In genomic region chr11:26777276-26777939, GRCh38 we compare ENCODE assay signal across 21 cellular contexts. TPM values are rescaled to one million over a fixed set of nuclear protein-coding genes. Genes with fewer than 3 reads are reported as not detected.
A peak's percentile ranks its signal among the peaks of the same experiment; 100 is the strongest.
DNase-seq lines count a peak whose midpoint lies in the region; ATAC-seq and TF ChIP-seq lines count a peak whose summit lies in the region.
"Had no signal": no experiment of that assay in that cellular context is flagged by ENCODE, and none has a peak within 500 bp of the region (broad histone marks: within the 10 kb centered on the region; RNA-seq: fewer than 3 reads in every experiment).

No MANE protein-coding gene starts in this region.

- peak overlapping the region; percentile 64 for H3K9ac ChIP-seq in adipocyte (ENCODE audit: low read length)
- H3K9ac ChIP-seq in PC-3 (ENCODE audit: low read length): no peak overlapping the region

- H3K9me3 ChIP-seq in MG63 (no peaks in the 10 kb centered on the region), adipocyte (ENCODE audit: control insufficient read depth, low read length) (no peaks in the 10 kb centered on the region), PC-3 (ENCODE audit: low read length) (no peaks in the 10 kb centered on the region)
- H3K9me3 ChIP-seq: BE2C, HAP-1, SJSA1, vagina had no signal

- H3K4me1 ChIP-seq in adipocyte (ENCODE audit: control insufficient read depth, insufficient read depth, low read length): peaks cover 32% of the 10 kb centered on the region
- no peaks in the 10 kb centered on the region for H3K4me1 ChIP-seq in PC-3 (ENCODE audit: insufficient read depth, low read length)
- H3K4me1 ChIP-seq: BE2C, HAP-1, SJSA1 had no signal

- H3K4me3 ChIP-seq in MG63 (peak overlapping the region; percentile 25), adipocyte (ENCODE audit: low read length) (peak overlapping the region; percentile 54), fibroblast of the aortic adventitia (ENCODE audit: low read depth, low read length) (no peak overlapping the region), PC-3 (ENCODE audit: low read length) (no peak overlapping the region)
- H3K4me3 ChIP-seq: HAP-1, SJSA1, skin epidermis, vagina had no signal

- no TSS peak for BruUV-seq in PC-3 (replicated peaks; lab: Mats Ljungman, UMichigan)

- no peak overlapping the region for H3K27ac ChIP-seq in PC-3 (ENCODE audit: low read length)
- H3K27ac ChIP-seq: SJSA1, vagina had no signal

- no peaks in the 10 kb centered on the region for H4K20me1 ChIP-seq in PC-3 (ENCODE audit: low read length)

- TF ChIP-seq CTCF in fibroblast of the aortic adventitia (IDR thresholded peaks at IDR 0.05; ENCODE audit: insufficient read depth, low read length): no peak
- TF ChIP-seq CTCF in PC-3 (conservative IDR thresholded peaks at IDR 0.05; ENCODE audit: low read depth, low read length): no peak

- ATAC-seq in sciatic nerve (peak; percentile 83), PC-3 (no peak)
- ATAC-seq: activated naive CD8-positive, alpha-beta T cell treated with anti-CD3 and anti-CD28 coated beads, Interleukin-2, amount 50 U/mL, for 24 hours had no signal

- no peaks in the 10 kb centered on the region for H3K9me2 ChIP-seq in PC-3 (replicated peaks; ENCODE audit: low read length)

- CTCF ChIA-PET in PC-3 (lab: Charles Lee): no interaction called here

- H3K4me2 ChIP-seq in PC-3 (ENCODE audit: low read length): no peak overlapping the region

- H3F3A ChIP-seq in PC-3 (ENCODE audit: low read length, unreplicated experiment): no peaks in the 10 kb centered on the region

- no peaks in the 10 kb centered on the region for H3K79me2 ChIP-seq in PC-3 (ENCODE audit: low read length)

- POLR2A ChIA-PET in PC-3 (lab: Charles Lee; ENCODE audit: unreplicated experiment): interaction anchor here (0.8 kb wide), 1 partner anchor 72 kb away, joined by 3 read pairs; no protein-coding TSS in a partner anchor

- H3K27me3 ChIP-seq in MG63: no peaks in the 10 kb centered on the region
- no peaks in the 10 kb centered on the region for H3K27me3 ChIP-seq in adipocyte (replicated peaks; ENCODE audit: control insufficient read depth, insufficient read depth, low read length)
- no peaks in the 10 kb centered on the region for H3K27me3 ChIP-seq in PC-3 (ENCODE audit: low read length)
- H3K27me3 ChIP-seq: BE2C, SJSA1, vagina had no signal

- no peak overlapping the region for H2AFZ ChIP-seq in PC-3 (ENCODE audit: low read length)

- H3K36me3 ChIP-seq in MG63 (no peaks in the 10 kb centered on the region), adipocyte (ENCODE audit: control insufficient read depth, insufficient read depth, low read length, severe bottlenecking) (no peaks in the 10 kb centered on the region), PC-3 (ENCODE audit: low read depth, low read length) (no peaks in the 10 kb centered on the region)
- H3K36me3 ChIP-seq: BE2C, HAP-1, SJSA1, vagina had no signal

- intact Hi-C loops in sciatic nerve (cut with DNase I) (no loop called here), PC-3 (cut with micrococcal nuclease) (no loop called here)

- DNase-seq in MG63 (peak; percentile 3), adipocyte (ENCODE audit: low read depth) (peak; percentile 9), fibroblast of the aortic adventitia (ENCODE audit: low read depth) (peak; percentile 19), sciatic nerve (ENCODE audit: low spot score) (no peak), PC-3 (no peak), NCI-H82 treated with DMSO at 0.1 percent for 48 hours (lab: John Stamatoyannopoulos, UW; ENCODE audit: unreplicated experiment) (no peak), GM19238 (ENCODE audit: insufficient read length, low spot score) (no peak)
- DNase-seq: activated CD4-positive, alpha-beta T cell treated with anti-CD3 and anti-CD28 coated beads for 1 hour; activated naive CD8-positive, alpha-beta T cell treated with anti-CD3 and anti-CD28 coated beads, Interleukin-2, amount 50 U/mL, for 24 hours; BE2C; Calu3; left cardiac atrium; NCI-H2029; stimulated activated CD4-positive, alpha-beta T cell treated with anti-CD3 and anti-CD28 coated beads, Interleukin-4, amount 100 ng/mL, for 1 hour; T-helper 9 cell had no signal

RNA-seq across cellular contexts. Expression of gene SLC5A12, which starts 55.5 kb away (rescaled TPM):
- not detected in 2 replicates for total RNA-seq in MG63 (2014; rRNA removed; shearing (Covaris generic); ENCODE audit: low replicate concordance)
- total RNA-seq in fibroblast of the aortic adventitia (ENCODE audit: low replicate concordance) (0.09 TPM in 1 of 2 replicates, not detected in the other), sciatic nerve (0.18 TPM), PC-3 (2014; rRNA removed) (not detected in 2 replicates)
- total RNA-seq: activated T-helper 2 cell treated with anti-CD3 and anti-CD28 coated beads, Interferon-gamma antibody, Interleukin-2, Interleukin-4, amounts not matched to agents 10 μg/mL and 5 μg/mL and 100 μg/mL, durations not matched to agents 14 hours and 24 hours and 36 hours; Calu3; NCI-H460; SJSA1; vagina had no signal

Comparison
In these comparisons a context has a peak if more than half of its experiments do, and no peak if none do; other contexts are left out.
1. DNase-seq: peak in MG63 (single experiment), adipocyte (single experiment) and fibroblast of the aortic adventitia (single experiment); none in sciatic nerve (single experiment), PC-3 (single experiment), NCI-H82 treated with DMSO at 0.1 percent for 48 hours (single experiment) and GM19238 (single experiment).
2. H3K4me3 ChIP-seq: peak in MG63 (single experiment) and adipocyte (single experiment); none in fibroblast of the aortic adventitia (single experiment) and PC-3 (single experiment).